In the genomic region with DNA sequence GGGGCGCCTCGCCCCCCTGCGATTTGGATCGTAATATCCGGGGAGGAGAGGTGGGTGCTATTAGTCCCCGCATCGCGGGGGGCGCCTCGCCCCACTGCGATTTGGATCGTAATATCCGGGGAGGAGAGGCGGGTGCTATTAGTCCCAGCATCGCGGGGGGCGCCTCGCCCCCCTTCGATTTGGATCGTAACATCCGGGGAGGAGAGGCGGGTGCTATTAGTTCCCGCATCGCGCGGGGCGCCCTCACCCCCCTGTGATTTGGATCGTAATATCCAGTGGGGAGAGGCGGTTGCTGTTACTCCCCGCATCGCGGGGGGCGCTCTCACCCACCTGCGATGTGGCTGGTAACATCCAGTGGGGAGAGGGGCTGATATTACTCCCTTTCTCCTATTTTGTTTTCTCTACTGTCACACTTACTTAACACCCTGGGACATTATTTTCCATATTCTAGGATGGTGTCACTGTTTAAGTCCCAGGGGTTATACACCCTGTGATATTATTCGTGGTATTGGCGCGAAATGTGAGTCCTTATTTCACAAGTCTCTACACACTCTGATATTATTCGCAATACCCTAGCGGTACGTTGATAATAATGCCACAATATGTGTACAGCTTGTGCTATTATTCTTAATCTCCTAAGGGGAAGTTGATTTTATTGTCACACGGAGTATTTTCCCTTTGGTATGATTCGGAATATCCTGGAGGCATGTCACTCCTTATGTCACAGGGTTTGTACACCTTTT, we compare ENCODE assay signal across 1 cellular context.
TF ChIP-seq lines count a peak whose summit lies in the region.

No MANE protein-coding gene starts in this region.

TF ChIP-seq in IMR-90, 13 proteins besides CTCF, POLR2A, EP300 and RAD21:
- no peak for TF ChIP-seq MAFK (IDR thresholded peaks at IDR 0.05; ENCODE audit: low read depth, low read length)
- no peak for TF ChIP-seq NFE2L2 (IDR thresholded peaks at IDR 0.05; ENCODE audit: low read depth, low read length)
- no peak for TF ChIP-seq SMC3 (IDR thresholded peaks at IDR 0.05; ENCODE audit: low read depth, low read length)
- TF ChIP-seq BHLHE40 (IDR thresholded peaks at IDR 0.05; ENCODE audit: low read depth, low read length): no peak
- no peak for TF ChIP-seq FOS (IDR thresholded peaks at IDR 0.05; ENCODE audit: low read depth, low read length)
